In genomic region chr1:197356723-197357533, GRCh38 we compare ENCODE assay signal across 8 cellular contexts.
DNase-seq lines count a peak whose midpoint lies in the region; FAIRE-seq and TF ChIP-seq lines count a peak whose summit lies in the region.

No MANE protein-coding gene starts in this region.

- H3K36me3 ChIP-seq in osteoblast (ENCODE audit: insufficient read depth, low read length): no peaks in the 10 kb centered on the region

- no peaks in the 10 kb centered on the region for H3K9me3 ChIP-seq in osteoblast (ENCODE audit: low read depth, low read length)

- H3K4me1 Mint-ChIP-seq in HFFc6 (ENCODE audit: low read depth): peaks cover 6% of the 10 kb centered on the region

- DNase-seq in G401 (ENCODE audit: low spot score) (peak; percentile 65), HFFc6 (peak; percentile 56), NCI-H1105 treated with DMSO at 0.1 percent for 48 hours (lab: John Stamatoyannopoulos, UW) (peak; percentile 69), fibroblast of the conjunctiva (ENCODE audit: low read depth) (peak; percentile 40), osteoblast (ENCODE audit: insufficient read length, low spot score, missing footprints) (peak; percentile 70), lower leg skin (ENCODE audit: low spot score in 2 of 2) (no peak)

- no peaks in the 10 kb centered on the region for H3K79me2 ChIP-seq in osteoblast (ENCODE audit: insufficient read depth, low read length)

- no peaks in the 10 kb centered on the region for H4K20me1 ChIP-seq in osteoblast (ENCODE audit: insufficient read depth, low read length)

- FAIRE-seq in TTC549 (lab: Jason Lieb, UNC): peak; percentile 91

- 58 to 61% methylated on average over 5 of the region's 5 CpGs for WGBS in lower leg skin, 2 donors

- no peaks in the 10 kb centered on the region for H3K4me1 ChIP-seq in osteoblast (ENCODE audit: insufficient read depth, low read length)

- no peaks in the 10 kb centered on the region for H3K27me3 Mint-ChIP-seq in HFFc6 (ENCODE audit: insufficient read depth)

- intact Hi-C loops in lower leg skin (cut with DNase I; ENCODE audit: low total_unique reads): no loop called here

- no peak overlapping the region for H3K27ac Mint-ChIP-seq in HFFc6

- TF ChIP-seq CTCF in 22Rv1 (IDR thresholded peaks at IDR 0.05) (peak; percentile 94), HFFc6 (IDR thresholded peaks at IDR 0.05) (peak; percentile 88), osteoblast (IDR thresholded peaks at IDR 0.05; ENCODE audit: extremely low read depth, low read depth, low read length) (peak; percentile 79), lower leg skin (IDR thresholded peaks at IDR 0.05) (no peak)

- no peaks in the 10 kb centered on the region for H3K9me3 Mint-ChIP-seq in HFFc6

- no peaks in the 10 kb centered on the region for H3K36me3 Mint-ChIP-seq in HFFc6 (ENCODE audit: low read depth)

- in situ Hi-C loops in G401 (cut with HindIII; ENCODE audit: low sequenced_read_pairs): no loop called here

- H2AFZ ChIP-seq in osteoblast (ENCODE audit: low read length): no peak overlapping the region

- no peak overlapping the region for H3K4me3 Mint-ChIP-seq in HFFc6

- peak overlapping the region; percentile 2 for H3K4me2 ChIP-seq in osteoblast (ENCODE audit: insufficient read depth, low read length)

- H3K4me3 ChIP-seq in osteoblast (ENCODE audit: insufficient read depth, low read length): no peak overlapping the region
- H3K4me3 ChIP-seq in lower leg skin (ENCODE audit: low read depth, poor library complexity, severe bottlenecking): no peak overlapping the region

- no peaks in the 10 kb centered on the region for H3K27me3 ChIP-seq in osteoblast (ENCODE audit: insufficient read depth, low read length)

- H3K27ac ChIP-seq in 22Rv1: no peak overlapping the region
- no peak overlapping the region for H3K27ac ChIP-seq in osteoblast (ENCODE audit: low read depth, low read length)

- no peak for TF ChIP-seq POLR2A in lower leg skin (IDR thresholded peaks at IDR 0.05)

Comparison
In these comparisons a context has a peak if more than half of its experiments do, and no peak if none do; other contexts are left out.
1. CTCF ChIP-seq: peak in 22Rv1 (single experiment), HFFc6 (single experiment) and osteoblast (single experiment); none in lower leg skin (0 of 3).
2. DNase-seq: peak in G401 (single experiment), HFFc6 (single experiment), NCI-H1105 treated with DMSO at 0.1 percent for 48 hours (single experiment), fibroblast of the conjunctiva (single experiment) and osteoblast (single experiment); none in lower leg skin (0 of 2).